Comparison of ENCODE assay signal across 1 cellular context in the genomic region with DNA sequence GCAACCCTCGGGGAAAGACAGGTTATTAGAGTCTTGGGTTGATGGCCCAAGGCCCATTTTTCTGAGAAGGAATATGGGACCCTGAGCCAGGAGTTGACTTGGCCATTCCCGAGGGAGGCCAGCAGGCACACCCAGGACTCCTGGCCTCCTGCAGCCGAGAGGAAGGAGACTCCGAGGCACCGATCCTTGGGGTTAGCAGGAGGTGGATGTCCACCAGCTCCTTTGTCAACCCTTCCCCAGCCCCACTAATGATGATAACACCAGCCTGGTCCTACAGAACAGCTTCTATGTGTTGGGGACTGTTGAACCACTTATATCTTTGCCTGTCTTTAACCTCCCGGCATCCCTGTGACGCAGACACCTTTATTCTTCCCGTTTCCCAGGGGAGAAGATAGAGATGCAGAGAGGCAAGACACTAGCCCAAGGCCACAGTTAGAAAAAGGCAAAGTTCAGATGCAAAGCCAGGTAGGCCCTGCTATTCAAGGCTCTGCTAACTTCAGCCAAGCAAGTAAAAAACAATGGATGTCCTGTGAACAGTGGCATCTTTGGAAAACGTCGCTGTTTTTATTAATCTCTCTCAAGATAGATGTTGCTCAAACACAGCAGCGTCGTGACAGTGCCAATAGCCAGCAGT.
TF ChIP-seq lines count a peak whose summit lies in the region.

No MANE protein-coding gene starts in this region.

TF ChIP-seq in HepG2, 621 proteins besides CTCF, POLR2A, EP300 and RAD21 (continued from another document):
- peak; percentile 71 for TF ChIP-seq ZNF12 (CRISPR knock-in tag; IDR thresholded peaks at IDR 0.05)
- TF ChIP-seq ZNF557 (CRISPR knock-in tag; IDR thresholded peaks at IDR 0.05): 0 out of 2 replicates have a peak, but pooled peaks have one; percentile 37
- TF ChIP-seq ZNF501 (CRISPR knock-in tag; IDR thresholded peaks at IDR 0.05): 0 out of 2 replicates have a peak, but pooled peaks have one; percentile 20
- TF ChIP-seq ZBTB38 (CRISPR knock-in tag; IDR thresholded peaks at IDR 0.05): 0 out of 2 replicates have a peak, but pooled peaks have one; percentile 12
- TF ChIP-seq, protein P1, sequence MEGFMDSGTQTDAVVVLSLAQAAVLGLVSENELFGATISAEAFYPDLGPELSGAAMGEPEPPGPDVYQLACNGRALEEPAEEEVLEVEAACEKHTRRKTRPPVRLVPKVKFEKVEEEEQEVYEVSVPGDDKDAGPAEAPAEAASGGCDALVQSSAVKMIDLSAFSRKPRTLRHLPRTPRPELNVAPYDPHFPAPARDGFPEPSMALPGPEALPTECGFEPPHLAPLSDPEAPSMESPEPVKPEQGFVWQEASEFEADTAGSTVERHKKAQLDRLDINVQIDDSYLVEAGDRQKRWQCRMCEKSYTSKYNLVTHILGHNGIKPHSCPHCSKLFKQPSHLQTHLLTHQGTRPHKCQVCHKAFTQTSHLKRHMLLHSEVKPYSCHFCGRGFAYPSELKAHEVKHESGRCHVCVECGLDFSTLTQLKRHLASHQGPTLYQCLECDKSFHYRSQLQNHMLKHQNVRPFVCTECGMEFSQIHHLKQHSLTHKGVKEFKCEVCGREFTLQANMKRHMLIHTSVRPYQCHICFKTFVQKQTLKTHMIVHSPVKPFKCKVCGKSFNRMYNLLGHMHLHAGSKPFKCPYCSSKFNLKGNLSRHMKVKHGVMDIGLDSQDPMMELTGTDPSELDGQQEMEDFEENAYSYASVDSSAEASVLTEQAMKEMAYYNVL (CRISPR knock-in tag; IDR thresholded peaks at IDR 0.05; ENCODE audit: borderline replicate concordance): 0 out of 2 replicates have a peak, but pooled peaks have one; percentile 21
- 0 out of 2 replicates have a peak, but pooled peaks have one; percentile 1 for TF ChIP-seq SAP130 (CRISPR knock-in tag; IDR thresholded peaks at IDR 0.05; ENCODE audit: low read depth)
- TF ChIP-seq HDAC2 (CRISPR knock-in tag; IDR thresholded peaks at IDR 0.05): 0 out of 2 replicates have a peak, but pooled peaks have one; percentile 17
- TF ChIP-seq, protein P2, sequence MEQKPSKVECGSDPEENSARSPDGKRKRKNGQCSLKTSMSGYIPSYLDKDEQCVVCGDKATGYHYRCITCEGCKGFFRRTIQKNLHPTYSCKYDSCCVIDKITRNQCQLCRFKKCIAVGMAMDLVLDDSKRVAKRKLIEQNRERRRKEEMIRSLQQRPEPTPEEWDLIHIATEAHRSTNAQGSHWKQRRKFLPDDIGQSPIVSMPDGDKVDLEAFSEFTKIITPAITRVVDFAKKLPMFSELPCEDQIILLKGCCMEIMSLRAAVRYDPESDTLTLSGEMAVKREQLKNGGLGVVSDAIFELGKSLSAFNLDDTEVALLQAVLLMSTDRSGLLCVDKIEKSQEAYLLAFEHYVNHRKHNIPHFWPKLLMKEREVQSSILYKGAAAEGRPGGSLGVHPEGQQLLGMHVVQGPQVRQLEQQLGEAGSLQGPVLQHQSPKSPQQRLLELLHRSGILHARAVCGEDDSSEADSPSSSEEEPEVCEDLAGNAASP (CRISPR knock-in tag; IDR thresholded peaks at IDR 0.05; ENCODE audit: borderline replicate concordance): peak; percentile 25; the same call in 1 of the 2 replicates
- TF ChIP-seq, protein P3, sequence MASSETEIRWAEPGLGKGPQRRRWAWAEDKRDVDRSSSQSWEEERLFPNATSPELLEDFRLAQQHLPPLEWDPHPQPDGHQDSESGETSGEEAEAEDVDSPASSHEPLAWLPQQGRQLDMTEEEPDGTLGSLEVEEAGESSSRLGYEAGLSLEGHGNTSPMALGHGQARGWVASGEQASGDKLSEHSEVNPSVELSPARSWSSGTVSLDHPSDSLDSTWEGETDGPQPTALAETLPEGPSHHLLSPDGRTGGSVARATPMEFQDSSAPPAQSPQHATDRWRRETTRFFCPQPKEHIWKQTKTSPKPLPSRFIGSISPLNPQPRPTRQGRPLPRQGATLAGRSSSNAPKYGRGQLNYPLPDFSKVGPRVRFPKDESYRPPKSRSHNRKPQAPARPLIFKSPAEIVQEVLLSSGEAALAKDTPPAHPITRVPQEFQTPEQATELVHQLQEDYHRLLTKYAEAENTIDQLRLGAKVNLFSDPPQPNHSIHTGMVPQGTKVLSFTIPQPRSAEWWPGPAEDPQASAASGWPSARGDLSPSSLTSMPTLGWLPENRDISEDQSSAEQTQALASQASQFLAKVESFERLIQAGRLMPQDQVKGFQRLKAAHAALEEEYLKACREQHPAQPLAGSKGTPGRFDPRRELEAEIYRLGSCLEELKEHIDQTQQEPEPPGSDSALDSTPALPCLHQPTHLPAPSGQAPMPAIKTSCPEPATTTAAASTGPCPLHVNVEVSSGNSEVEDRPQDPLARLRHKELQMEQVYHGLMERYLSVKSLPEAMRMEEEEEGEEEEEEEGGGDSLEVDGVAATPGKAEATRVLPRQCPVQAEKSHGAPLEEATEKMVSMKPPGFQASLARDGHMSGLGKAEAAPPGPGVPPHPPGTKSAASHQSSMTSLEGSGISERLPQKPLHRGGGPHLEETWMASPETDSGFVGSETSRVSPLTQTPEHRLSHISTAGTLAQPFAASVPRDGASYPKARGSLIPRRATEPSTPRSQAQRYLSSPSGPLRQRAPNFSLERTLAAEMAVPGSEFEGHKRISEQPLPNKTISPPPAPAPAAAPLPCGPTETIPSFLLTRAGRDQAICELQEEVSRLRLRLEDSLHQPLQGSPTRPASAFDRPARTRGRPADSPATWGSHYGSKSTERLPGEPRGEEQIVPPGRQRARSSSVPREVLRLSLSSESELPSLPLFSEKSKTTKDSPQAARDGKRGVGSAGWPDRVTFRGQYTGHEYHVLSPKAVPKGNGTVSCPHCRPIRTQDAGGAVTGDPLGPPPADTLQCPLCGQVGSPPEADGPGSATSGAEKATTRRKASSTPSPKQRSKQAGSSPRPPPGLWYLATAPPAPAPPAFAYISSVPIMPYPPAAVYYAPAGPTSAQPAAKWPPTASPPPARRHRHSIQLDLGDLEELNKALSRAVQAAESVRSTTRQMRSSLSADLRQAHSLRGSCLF (CRISPR knock-in tag; IDR thresholded peaks at IDR 0.05; ENCODE audit: borderline replicate concordance): no peak
- no peak for TF ChIP-seq ZNF790 (CRISPR knock-in tag; IDR thresholded peaks at IDR 0.05; ENCODE audit: borderline replicate concordance)
- peak; percentile 28; the same call in 1 of the 2 replicates for TF ChIP-seq DPF2 (CRISPR knock-in tag; IDR thresholded peaks at IDR 0.05; ENCODE audit: borderline replicate concordance, low read depth)
- TF ChIP-seq, protein P4, sequence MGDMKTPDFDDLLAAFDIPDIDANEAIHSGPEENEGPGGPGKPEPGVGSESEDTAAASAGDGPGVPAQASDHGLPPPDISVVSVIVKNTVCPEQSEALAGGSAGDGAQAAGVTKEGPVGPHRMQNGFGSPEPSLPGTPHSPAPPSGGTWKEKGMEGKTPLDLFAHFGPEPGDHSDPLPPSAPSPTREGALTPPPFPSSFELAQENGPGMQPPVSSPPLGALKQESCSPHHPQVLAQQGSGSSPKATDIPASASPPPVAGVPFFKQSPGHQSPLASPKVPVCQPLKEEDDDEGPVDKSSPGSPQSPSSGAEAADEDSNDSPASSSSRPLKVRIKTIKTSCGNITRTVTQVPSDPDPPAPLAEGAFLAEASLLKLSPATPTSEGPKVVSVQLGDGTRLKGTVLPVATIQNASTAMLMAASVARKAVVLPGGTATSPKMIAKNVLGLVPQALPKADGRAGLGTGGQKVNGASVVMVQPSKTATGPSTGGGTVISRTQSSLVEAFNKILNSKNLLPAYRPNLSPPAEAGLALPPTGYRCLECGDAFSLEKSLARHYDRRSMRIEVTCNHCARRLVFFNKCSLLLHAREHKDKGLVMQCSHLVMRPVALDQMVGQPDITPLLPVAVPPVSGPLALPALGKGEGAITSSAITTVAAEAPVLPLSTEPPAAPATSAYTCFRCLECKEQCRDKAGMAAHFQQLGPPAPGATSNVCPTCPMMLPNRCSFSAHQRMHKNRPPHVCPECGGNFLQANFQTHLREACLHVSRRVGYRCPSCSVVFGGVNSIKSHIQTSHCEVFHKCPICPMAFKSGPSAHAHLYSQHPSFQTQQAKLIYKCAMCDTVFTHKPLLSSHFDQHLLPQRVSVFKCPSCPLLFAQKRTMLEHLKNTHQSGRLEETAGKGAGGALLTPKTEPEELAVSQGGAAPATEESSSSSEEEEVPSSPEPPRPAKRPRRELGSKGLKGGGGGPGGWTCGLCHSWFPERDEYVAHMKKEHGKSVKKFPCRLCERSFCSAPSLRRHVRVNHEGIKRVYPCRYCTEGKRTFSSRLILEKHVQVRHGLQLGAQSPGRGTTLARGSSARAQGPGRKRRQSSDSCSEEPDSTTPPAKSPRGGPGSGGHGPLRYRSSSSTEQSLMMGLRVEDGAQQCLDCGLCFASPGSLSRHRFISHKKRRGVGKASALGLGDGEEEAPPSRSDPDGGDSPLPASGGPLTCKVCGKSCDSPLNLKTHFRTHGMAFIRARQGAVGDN (CRISPR knock-in tag; IDR thresholded peaks at IDR 0.05): peak; percentile 23; the same call in 1 of the 2 replicates
- no peak for TF ChIP-seq ELF1 (CRISPR knock-in tag; IDR thresholded peaks at IDR 0.05)
- no peak for TF ChIP-seq CBX2 (IDR thresholded peaks at IDR 0.05; ENCODE audit: low read depth, low read length)
- no peak for TF ChIP-seq CBX2 (CRISPR knock-in tag; IDR thresholded peaks at IDR 0.05; ENCODE audit: low read depth)
- no peak for TF ChIP-seq AHR (CRISPR knock-in tag; IDR thresholded peaks at IDR 0.05)
- 0 out of 2 replicates have a peak, but pooled peaks have one; percentile 2 for TF ChIP-seq PHF21A (CRISPR knock-in tag; IDR thresholded peaks at IDR 0.05)
- peak; percentile 50; the same call in 1 of the 2 replicates for TF ChIP-seq POLR2G (IDR thresholded peaks at IDR 0.05; ENCODE audit: low read depth, low read length)
- TF ChIP-seq ZNF781 (CRISPR knock-in tag; IDR thresholded peaks at IDR 0.05; ENCODE audit: borderline replicate concordance, not compliant biosample characterization): peak; percentile 31
- TF ChIP-seq ZMYM3 (CRISPR knock-in tag; IDR thresholded peaks at IDR 0.05): peak; percentile 54; the same call in 1 of the 2 replicates
- TF ChIP-seq ZNF607 (CRISPR knock-in tag; IDR thresholded peaks at IDR 0.05; ENCODE audit: borderline replicate concordance): 0 out of 2 replicates have a peak, but pooled peaks have one; percentile 24
TF ChIP-seq in HepG2: peak in this region for 22.
